Comparison of ENCODE assay signal across 1 cellular context in genomic region chr2:64356906-64357305, GRCh38.
TF ChIP-seq lines count a peak whose summit lies in the region.

No MANE protein-coding gene starts in this region.

TF ChIP-seq in GM12878, 131 proteins besides CTCF, POLR2A, EP300 and RAD21:
- TF ChIP-seq, protein P1, sequence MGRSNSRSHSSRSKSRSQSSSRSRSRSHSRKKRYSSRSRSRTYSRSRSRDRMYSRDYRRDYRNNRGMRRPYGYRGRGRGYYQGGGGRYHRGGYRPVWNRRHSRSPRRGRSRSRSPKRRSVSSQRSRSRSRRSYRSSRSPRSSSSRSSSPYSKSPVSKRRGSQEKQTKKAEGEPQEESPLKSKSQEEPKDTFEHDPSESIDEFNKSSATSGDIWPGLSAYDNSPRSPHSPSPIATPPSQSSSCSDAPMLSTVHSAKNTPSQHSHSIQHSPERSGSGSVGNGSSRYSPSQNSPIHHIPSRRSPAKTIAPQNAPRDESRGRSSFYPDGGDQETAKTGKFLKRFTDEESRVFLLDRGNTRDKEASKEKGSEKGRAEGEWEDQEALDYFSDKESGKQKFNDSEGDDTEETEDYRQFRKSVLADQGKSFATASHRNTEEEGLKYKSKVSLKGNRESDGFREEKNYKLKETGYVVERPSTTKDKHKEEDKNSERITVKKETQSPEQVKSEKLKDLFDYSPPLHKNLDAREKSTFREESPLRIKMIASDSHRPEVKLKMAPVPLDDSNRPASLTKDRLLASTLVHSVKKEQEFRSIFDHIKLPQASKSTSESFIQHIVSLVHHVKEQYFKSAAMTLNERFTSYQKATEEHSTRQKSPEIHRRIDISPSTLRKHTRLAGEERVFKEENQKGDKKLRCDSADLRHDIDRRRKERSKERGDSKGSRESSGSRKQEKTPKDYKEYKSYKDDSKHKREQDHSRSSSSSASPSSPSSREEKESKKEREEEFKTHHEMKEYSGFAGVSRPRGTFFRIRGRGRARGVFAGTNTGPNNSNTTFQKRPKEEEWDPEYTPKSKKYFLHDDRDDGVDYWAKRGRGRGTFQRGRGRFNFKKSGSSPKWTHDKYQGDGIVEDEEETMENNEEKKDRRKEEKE (IDR thresholded peaks at IDR 0.05), result no peak
- TF ChIP-seq MXI1 (IDR thresholded peaks at IDR 0.05; ENCODE audit: low read depth, low read length), result no peak
- TF ChIP-seq SMAD1 (IDR thresholded peaks at IDR 0.05; ENCODE audit: low read depth, partially characterized antibody), result no peak
- no peak for TF ChIP-seq MEF2A (IDR thresholded peaks at IDR 0.05; ENCODE audit: insufficient read depth, low read depth, low read length)
- no peak for TF ChIP-seq SIN3A (IDR thresholded peaks at IDR 0.05; ENCODE audit: low read depth, low read length)
- no peak for TF ChIP-seq CREB1 (IDR thresholded peaks at IDR 0.05; ENCODE audit: low read depth)
- TF ChIP-seq RUNX3 (IDR thresholded peaks at IDR 0.05; ENCODE audit: low read length), result 0 out of 2 replicates have a peak, but pooled peaks have one; percentile 12
